ENCODE assay signal across 11 cellular contexts in genomic region chr6:111661541-111662041, GRCh38. TPM values are rescaled to one million over a fixed set of nuclear protein-coding genes. Genes with fewer than 3 reads are reported as not detected.
A peak's percentile ranks its signal among the peaks of the same experiment; 100 is the strongest.
DNase-seq lines count a peak whose midpoint lies in the region; ATAC-seq and TF ChIP-seq lines count a peak whose summit lies in the region.
"Had no signal": no experiment of that assay in that cellular context is flagged by ENCODE, and none has a peak within 500 bp of the region (broad histone marks: within the 10 kb centered on the region; RNA-seq: fewer than 3 reads in every experiment).

No MANE protein-coding gene starts in this region.

- no peaks in the 10 kb centered on the region for H3K9me3 ChIP-seq in thyroid gland
- H3K9me3 ChIP-seq: MG63, SJSA1 had no signal

- no peaks in the 10 kb centered on the region for H3K27me3 Mint-ChIP-seq in activated naive CD4-positive, alpha-beta T cell treated with anti-CD3 and anti-CD28 coated beads, Interleukin-2, amount 50 U/mL, for 24 hours
- H3K27me3 Mint-ChIP-seq in activated naive CD4-positive, alpha-beta T cell treated with anti-CD3 and anti-CD28 coated beads for 36 hours (ENCODE audit: low read depth), result no peaks in the 10 kb centered on the region
- H3K27me3 Mint-ChIP-seq in activated T-helper 1 cell treated with anti-CD3 and anti-CD28 coated beads, Interleukin-12 subunit alpha, Interleukin-12 subunit beta, Interleukin-2, Interleukin-4 antibody, amounts not matched to agents 30 ng/mL and 10 ng/mL and 1 ng/mL, durations not matched to agents 14 hours and 24 hours and 36 hours (ENCODE audit: insufficient read depth), result no peaks in the 10 kb centered on the region

- intact Hi-C loops in activated naive CD4-positive, alpha-beta T cell treated with anti-CD3 and anti-CD28 coated beads for 36 hours (cut with micrococcal nuclease), result no loop called here
- intact Hi-C loops in activated T-helper 1 cell treated with anti-CD3 and anti-CD28 coated beads, Interleukin-12 subunit alpha, Interleukin-12 subunit beta, Interleukin-2, Interleukin-4 antibody, amounts not matched to agents 30 ng/mL and 10 ng/mL and 1 ng/mL, durations not matched to agents 14 hours and 24 hours and 36 hours (cut with micrococcal nuclease), result loop anchor here (5.0 kb wide), 1 partner anchor 54 kb away; the partner anchor contains the start of gene TRAF3IP2
- intact Hi-C loops in thyroid gland (cut with DNase I), result no loop called here

- no peak for TF ChIP-seq CTCF in thyroid gland (IDR thresholded peaks at IDR 0.05)

- H3K4me1 ChIP-seq in thyroid gland, result peaks cover 43 to 59% of the 10 kb centered on the region in 2 donors

- no peaks in the 10 kb centered on the region for H3K9me3 Mint-ChIP-seq in activated naive CD4-positive, alpha-beta T cell treated with anti-CD3 and anti-CD28 coated beads, Interleukin-2, amount 50 U/mL, for 24 hours
- no peaks in the 10 kb centered on the region for H3K9me3 Mint-ChIP-seq in activated naive CD4-positive, alpha-beta T cell treated with anti-CD3 and anti-CD28 coated beads for 36 hours
- H3K9me3 Mint-ChIP-seq in activated T-helper 1 cell treated with anti-CD3 and anti-CD28 coated beads, Interleukin-12 subunit alpha, Interleukin-12 subunit beta, Interleukin-2, Interleukin-4 antibody, amounts not matched to agents 30 ng/mL and 10 ng/mL and 1 ng/mL, durations not matched to agents 14 hours and 24 hours and 36 hours, result no peaks in the 10 kb centered on the region

- DNase-seq in activated naive CD4-positive, alpha-beta T cell treated with anti-CD3 and anti-CD28 coated beads for 36 hours, result no peak
- no peak for DNase-seq in activated T-helper 1 cell treated with anti-CD3 and anti-CD28 coated beads, Interleukin-12 subunit alpha, Interleukin-12 subunit beta, Interleukin-2, Interleukin-4 antibody, amounts not matched to agents 30 ng/mL and 10 ng/mL and 1 ng/mL, durations not matched to agents 14 hours and 24 hours and 36 hours (ENCODE audit: low spot score)
- DNase-seq in left kidney (ENCODE audit: low read depth, low spot score), result peak; percentile 67
- peak; percentile 70 to 75 for DNase-seq in thyroid gland
- no peak for DNase-seq in GM19240 (ENCODE audit: insufficient read length, low spot score)
- DNase-seq in NCI-H1930 (lab: John Stamatoyannopoulos, UW), result no peak
- DNase-seq: MG63 had no signal

- ATAC-seq in GM21786 (IDR thresholded peaks at IDR 0.05; ENCODE audit: unreplicated experiment), result no peak

- no peaks in the 10 kb centered on the region for H3K27me3 ChIP-seq in thyroid gland
- H3K27me3 ChIP-seq: MG63, SJSA1 had no signal

- H3K4me1 Mint-ChIP-seq in activated naive CD4-positive, alpha-beta T cell treated with anti-CD3 and anti-CD28 coated beads, Interleukin-2, amount 50 U/mL, for 24 hours, result peaks cover 3% of the 10 kb centered on the region
- H3K4me1 Mint-ChIP-seq in activated naive CD4-positive, alpha-beta T cell treated with anti-CD3 and anti-CD28 coated beads for 36 hours (ENCODE audit: low read depth), result no peaks in the 10 kb centered on the region
- H3K4me1 Mint-ChIP-seq in activated T-helper 1 cell treated with anti-CD3 and anti-CD28 coated beads, Interleukin-12 subunit alpha, Interleukin-12 subunit beta, Interleukin-2, Interleukin-4 antibody, amounts not matched to agents 30 ng/mL and 10 ng/mL and 1 ng/mL, durations not matched to agents 14 hours and 24 hours and 36 hours (ENCODE audit: low read depth), result no peaks in the 10 kb centered on the region

- H3K36me3 ChIP-seq in thyroid gland, result no peaks in the 10 kb centered on the region
- H3K36me3 ChIP-seq: MG63 had no signal

- peak in 1 of 2 donors; percentile 40 for TF ChIP-seq POLR2A in thyroid gland (IDR thresholded peaks at IDR 0.05)

- H3K27ac ChIP-seq in thyroid gland, result peak overlapping the region; percentile 42 to 84 (median 70)
- H3K27ac ChIP-seq: SJSA1 had no signal

- WGBS in thyroid gland, 2 donors, result 41 to 44% methylated on average over 18 of the region's 18 CpGs

- H3K36me3 Mint-ChIP-seq in activated naive CD4-positive, alpha-beta T cell treated with anti-CD3 and anti-CD28 coated beads, Interleukin-2, amount 50 U/mL, for 24 hours, result peaks cover 8% of the 10 kb centered on the region
- peaks cover 20% of the 10 kb centered on the region for H3K36me3 Mint-ChIP-seq in activated naive CD4-positive, alpha-beta T cell treated with anti-CD3 and anti-CD28 coated beads for 36 hours (ENCODE audit: low read depth)
- H3K36me3 Mint-ChIP-seq in activated T-helper 1 cell treated with anti-CD3 and anti-CD28 coated beads, Interleukin-12 subunit alpha, Interleukin-12 subunit beta, Interleukin-2, Interleukin-4 antibody, amounts not matched to agents 30 ng/mL and 10 ng/mL and 1 ng/mL, durations not matched to agents 14 hours and 24 hours and 36 hours (ENCODE audit: low read depth), result peaks cover 24% of the 10 kb centered on the region

- CTCF ChIA-PET in activated naive CD4-positive, alpha-beta T cell treated with anti-CD3 and anti-CD28 coated beads for 36 hours (lab: Charles Lee), result interaction anchor here (0.9 kb wide), 1 partner anchor 403 kb away, joined by 4 read pairs; a partner anchor contains a TSS

- H3K4me3 ChIP-seq in thyroid gland (replicated peaks in 1 of 3), result no peak overlapping the region
- H3K4me3 ChIP-seq: coronary artery, MG63, SJSA1 had no signal

- H3K27ac Mint-ChIP-seq in activated naive CD4-positive, alpha-beta T cell treated with anti-CD3 and anti-CD28 coated beads, Interleukin-2, amount 50 U/mL, for 24 hours, result peak overlapping the region; percentile 56
- H3K27ac Mint-ChIP-seq in activated naive CD4-positive, alpha-beta T cell treated with anti-CD3 and anti-CD28 coated beads for 36 hours, result no peak overlapping the region
- peak overlapping the region; percentile 8 for H3K27ac Mint-ChIP-seq in activated T-helper 1 cell treated with anti-CD3 and anti-CD28 coated beads, Interleukin-12 subunit alpha, Interleukin-12 subunit beta, Interleukin-2, Interleukin-4 antibody, amounts not matched to agents 30 ng/mL and 10 ng/mL and 1 ng/mL, durations not matched to agents 14 hours and 24 hours and 36 hours

- no peak overlapping the region for H3K4me3 Mint-ChIP-seq in activated naive CD4-positive, alpha-beta T cell treated with anti-CD3 and anti-CD28 coated beads, Interleukin-2, amount 50 U/mL, for 24 hours
- H3K4me3 Mint-ChIP-seq in activated naive CD4-positive, alpha-beta T cell treated with anti-CD3 and anti-CD28 coated beads for 36 hours, result no peak overlapping the region
- H3K4me3 Mint-ChIP-seq in activated T-helper 1 cell treated with anti-CD3 and anti-CD28 coated beads, Interleukin-12 subunit alpha, Interleukin-12 subunit beta, Interleukin-2, Interleukin-4 antibody, amounts not matched to agents 30 ng/mL and 10 ng/mL and 1 ng/mL, durations not matched to agents 14 hours and 24 hours and 36 hours, result no peak overlapping the region

RNA-seq across cellular contexts. Expression of gene TRAF3IP2, which starts 55.9 kb away (rescaled TPM):
- total RNA-seq in activated naive CD4-positive, alpha-beta T cell treated with anti-CD3 and anti-CD28 coated beads for 36 hours, result 10 to 100 TPM; 39.9 to 42.2 TPM
- 17.4 and 18.5 TPM in 2 replicates for total RNA-seq in activated T-helper 1 cell treated with anti-CD3 and anti-CD28 coated beads, Interleukin-12 subunit alpha, Interleukin-12 subunit beta, Interleukin-2, Interleukin-4 antibody, amounts not matched to agents 30 ng/mL and 10 ng/mL and 1 ng/mL, durations not matched to agents 14 hours and 24 hours and 36 hours
- 10 to 100 TPM; 33.2 to 39.6 (median 37.0) TPM for total RNA-seq in thyroid gland

Comparison
In these comparisons a context has a peak if more than half of its experiments do, and no peak if none do; other contexts are left out.
1. DNase-seq: peak in left kidney (single experiment) and thyroid gland (2 of 2); none in activated naive CD4-positive, alpha-beta T cell treated with anti-CD3 and anti-CD28 coated beads for 36 hours (single experiment), activated T-helper 1 cell treated with anti-CD3 and anti-CD28 coated beads, Interleukin-12 subunit alpha, Interleukin-12 subunit beta, Interleukin-2, Interleukin-4 antibody, amounts not matched to agents 30 ng/mL and 10 ng/mL and 1 ng/mL, durations not matched to agents 14 hours and 24 hours and 36 hours (single experiment), GM19240 (single experiment) and NCI-H1930 (0 of 2).